10 cellular contexts compared by ENCODE assay signal in the genomic region with DNA sequence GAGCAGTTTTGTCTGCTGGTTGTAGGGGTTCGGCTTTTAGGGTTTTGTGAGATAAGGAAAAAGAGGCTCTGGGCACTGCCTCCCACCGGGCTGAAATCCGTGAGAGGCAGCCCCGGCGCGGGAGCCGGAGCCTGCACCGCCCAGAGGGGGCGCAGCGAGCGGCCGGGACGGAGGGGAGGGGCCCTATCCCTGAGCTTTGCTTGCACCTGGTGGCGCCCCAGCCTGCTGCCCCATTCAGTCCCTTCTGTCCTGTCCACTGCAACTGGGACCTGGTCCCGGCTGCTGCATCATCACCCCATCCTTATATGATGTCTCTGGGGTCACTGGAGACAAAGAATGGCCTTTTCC. TPM values are rescaled to one million over a fixed set of nuclear protein-coding genes. Genes with fewer than 3 reads are reported as not detected.
A peak's percentile ranks its signal among the peaks of the same experiment; 100 is the strongest.
DNase-seq lines count a peak whose midpoint lies in the region; FAIRE-seq and TF ChIP-seq lines count a peak whose summit lies in the region.
"Had no signal": no experiment of that assay in that cellular context is flagged by ENCODE, and none has a peak within 500 bp of the region (broad histone marks: within the 10 kb centered on the region; RNA-seq: fewer than 3 reads in every experiment).

No MANE protein-coding gene starts in this region.

- H2AFZ ChIP-seq in neural cell (ENCODE audit: low read depth, low read length), result peak overlapping the region; percentile 62

- H3K27ac ChIP-seq in neural cell (ENCODE audit: low read length), result no peak overlapping the region

- no peak for TF ChIP-seq RAD21 in neural cell (conservative IDR thresholded peaks at IDR 0.05)

- peak overlapping the region; percentile 64 for H3K4me2 ChIP-seq in neural cell (ENCODE audit: low read length)

- peak overlapping the region; percentile 91 for H3K4me3 ChIP-seq in neural cell (ENCODE audit: low read length)
- H3K4me3 ChIP-seq: HAP-1 had no signal

- H3K9ac ChIP-seq in neural cell (ENCODE audit: low read length), result peak overlapping the region; percentile 84

- peaks cover 31% of the 10 kb centered on the region for H3K27me3 ChIP-seq in neural cell (ENCODE audit: insufficient read depth, low read depth, low read length)

- no peaks in the 10 kb centered on the region for H3K36me3 ChIP-seq in neural cell (ENCODE audit: insufficient read depth, low read length)
- H3K36me3 ChIP-seq: HAP-1 had no signal

- no peaks in the 10 kb centered on the region for H3K9me3 ChIP-seq in neural cell (ENCODE audit: low read length)
- H3K9me3 ChIP-seq: HAP-1 had no signal

- no peak for TF ChIP-seq POLR2A in GM12891 (IDR thresholded peaks at IDR 0.05; ENCODE audit: low read depth, low read length)

- FAIRE-seq in GM12891 (lab: Jason Lieb, UNC), result no peak

- TF ChIP-seq EP300 in neural cell (conservative IDR thresholded peaks at IDR 0.05; ENCODE audit: poor library complexity, severe bottlenecking), result no peak

- H3K9me2 ChIP-seq in neural cell (ENCODE audit: insufficient read depth, low read length), result no peaks in the 10 kb centered on the region

- DNase-seq in EL, result peak; percentile 29
- peak; percentile 63 for DNase-seq in NCI-H1694 treated with DMSO at 0.1 percent for 48 hours (lab: John Stamatoyannopoulos, UW)
- DNase-seq in dermis blood vessel endothelial cell, result peak; percentile 16
- no peak for DNase-seq in GM12891 (ENCODE audit: insufficient read length, low spot score)
- DNase-seq in HPDE6-E6E7 (ENCODE audit: extremely low spot score), result no peak
- DNase-seq in UCSD-AML1 (lab: John Stamatoyannopoulos, UW; ENCODE audit: unreplicated experiment), result no peak
- DNase-seq in NCI-H2107 (lab: John Stamatoyannopoulos, UW), result no peak
- DNase-seq: activated effector memory CD4-positive, alpha-beta T cell treated with Interleukin-2 at 50 U/mL for 16 hours had no signal

- H3K79me2 ChIP-seq in neural cell (replicated peaks; ENCODE audit: insufficient read depth, low read length), result no peaks in the 10 kb centered on the region

- no peak for TF ChIP-seq CTCF in neural cell (IDR thresholded peaks at IDR 0.05; ENCODE audit: poor library complexity, severe bottlenecking)

- H4K20me1 ChIP-seq in neural cell (ENCODE audit: insufficient read depth), result no peaks in the 10 kb centered on the region

- no peaks in the 10 kb centered on the region for H3F3A ChIP-seq in neural cell (ENCODE audit: insufficient read depth, low read length, poor library complexity, severe bottlenecking)

TF ChIP-seq in neural cell, 6 proteins besides CTCF, POLR2A, EP300 and RAD21:
- TF ChIP-seq EZH2 (IDR thresholded peaks at IDR 0.05; ENCODE audit: borderline replicate concordance, insufficient read depth, low read length, poor library complexity, severe bottlenecking), result no peak
- TF ChIP-seq MXI1 (conservative IDR thresholded peaks at IDR 0.05; ENCODE audit: poor library complexity, severe bottlenecking), result no peak
- TF ChIP-seq POLR2AphosphoS5 (IDR thresholded peaks at IDR 0.05), result no peak
- TF ChIP-seq SMC3 (conservative IDR thresholded peaks at IDR 0.05; ENCODE audit: poor library complexity), result no peak
- no peak for TF ChIP-seq TAF1 (IDR thresholded peaks at IDR 0.05; ENCODE audit: low read depth)
- TF ChIP-seq, protein P1, sequence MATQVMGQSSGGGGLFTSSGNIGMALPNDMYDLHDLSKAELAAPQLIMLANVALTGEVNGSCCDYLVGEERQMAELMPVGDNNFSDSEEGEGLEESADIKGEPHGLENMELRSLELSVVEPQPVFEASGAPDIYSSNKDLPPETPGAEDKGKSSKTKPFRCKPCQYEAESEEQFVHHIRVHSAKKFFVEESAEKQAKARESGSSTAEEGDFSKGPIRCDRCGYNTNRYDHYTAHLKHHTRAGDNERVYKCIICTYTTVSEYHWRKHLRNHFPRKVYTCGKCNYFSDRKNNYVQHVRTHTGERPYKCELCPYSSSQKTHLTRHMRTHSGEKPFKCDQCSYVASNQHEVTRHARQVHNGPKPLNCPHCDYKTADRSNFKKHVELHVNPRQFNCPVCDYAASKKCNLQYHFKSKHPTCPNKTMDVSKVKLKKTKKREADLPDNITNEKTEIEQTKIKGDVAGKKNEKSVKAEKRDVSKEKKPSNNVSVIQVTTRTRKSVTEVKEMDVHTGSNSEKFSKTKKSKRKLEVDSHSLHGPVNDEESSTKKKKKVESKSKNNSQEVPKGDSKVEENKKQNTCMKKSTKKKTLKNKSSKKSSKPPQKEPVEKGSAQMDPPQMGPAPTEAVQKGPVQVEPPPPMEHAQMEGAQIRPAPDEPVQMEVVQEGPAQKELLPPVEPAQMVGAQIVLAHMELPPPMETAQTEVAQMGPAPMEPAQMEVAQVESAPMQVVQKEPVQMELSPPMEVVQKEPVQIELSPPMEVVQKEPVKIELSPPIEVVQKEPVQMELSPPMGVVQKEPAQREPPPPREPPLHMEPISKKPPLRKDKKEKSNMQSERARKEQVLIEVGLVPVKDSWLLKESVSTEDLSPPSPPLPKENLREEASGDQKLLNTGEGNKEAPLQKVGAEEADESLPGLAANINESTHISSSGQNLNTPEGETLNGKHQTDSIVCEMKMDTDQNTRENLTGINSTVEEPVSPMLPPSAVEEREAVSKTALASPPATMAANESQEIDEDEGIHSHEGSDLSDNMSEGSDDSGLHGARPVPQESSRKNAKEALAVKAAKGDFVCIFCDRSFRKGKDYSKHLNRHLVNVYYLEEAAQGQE (IDR thresholded peaks at IDR 0.05; ENCODE audit: borderline replicate concordance), result no peak
TF ChIP-seq in neural cell: peak in this region for 0.

TF ChIP-seq in GM12891, 5 proteins besides CTCF, POLR2A, EP300 and RAD21:
- TF ChIP-seq POLR2AphosphoS5 (IDR thresholded peaks at IDR 0.05; ENCODE audit: low read depth, low read length), result no peak
- TF ChIP-seq PAX5 (IDR thresholded peaks at IDR 0.05; ENCODE audit: insufficient read depth, low read length, severe bottlenecking), result no peak
- no peak for TF ChIP-seq POU2F2 (IDR thresholded peaks at IDR 0.05; ENCODE audit: low read depth, low read length)
- no peak for TF ChIP-seq SPI1 (IDR thresholded peaks at IDR 0.05; ENCODE audit: low read depth, low read length)
- TF ChIP-seq TAF1 (IDR thresholded peaks at IDR 0.05; ENCODE audit: low read depth, low read length), result no peak

RNA-seq across cellular contexts. Expression of a gene that starts 0.5 kb away (rescaled TPM):
- under 0.01 TPM in 1 of 2 replicates, not detected in the other for total RNA-seq in dermis blood vessel endothelial cell
- 1.4 and 1.7 TPM in 2 replicates for polyA plus RNA-seq in neural cell
- polyA minus RNA-seq in neural cell, result 6.8 and 8.9 TPM in 2 replicates
- polyA plus RNA-seq in GM12891 (2012; ENCODE audit: low read depth, missing spikeins), result not detected

Comparison
In these comparisons a context has a peak if more than half of its experiments do, and no peak if none do; other contexts are left out.
1. DNase-seq: peak in EL (single experiment), NCI-H1694 treated with DMSO at 0.1 percent for 48 hours (single experiment) and dermis blood vessel endothelial cell (single experiment); none in GM12891 (single experiment), HPDE6-E6E7 (single experiment), UCSD-AML1 (single experiment) and NCI-H2107 (single experiment).